Comparison of ENCODE assay signal across 8 cellular contexts in genomic region chr17:48241131-48241591, GRCh38.
DNase-seq lines count a peak whose midpoint lies in the region; ATAC-seq and TF ChIP-seq lines count a peak whose summit lies in the region.

No MANE protein-coding gene starts in this region.

- peaks cover 9 to 33% of the 10 kb centered on the region in 2 donors for H3K4me1 ChIP-seq in naive thymus-derived CD4-positive, alpha-beta T cell (ENCODE audit: control insufficient read depth in 2 of 2, insufficient read depth in 2 of 2, low read length in 2 of 2)

- H3K27ac Mint-ChIP-seq in MCF 10A (ENCODE audit: low read depth, unreplicated experiment) = no peak overlapping the region
- H3K27ac Mint-ChIP-seq in naive thymus-derived CD4-positive, alpha-beta T cell = peak overlapping the region in 8 of 9 donors; percentile 1 to 58 (median 34)

- no peak for TF ChIP-seq CTCF in MCF 10A (IDR thresholded peaks at IDR 0.05; ENCODE audit: unreplicated experiment)

- H3K36me3 ChIP-seq in naive thymus-derived CD4-positive, alpha-beta T cell (ENCODE audit: control insufficient read depth in 2 of 3, insufficient read depth in 3 of 3, low read length in 3 of 3) = no peaks in the 10 kb centered on the region

- no peaks in the 10 kb centered on the region for H3K27me3 ChIP-seq in naive thymus-derived CD4-positive, alpha-beta T cell (ENCODE audit: control insufficient read depth in 2 of 2, insufficient read depth in 2 of 2, low read length in 2 of 2)

- no peaks in the 10 kb centered on the region for H3K9me3 Mint-ChIP-seq in MCF 10A (ENCODE audit: unreplicated experiment)
- peaks cover 0 to 1% (median 0%) of the 10 kb centered on the region in 11 donors for H3K9me3 Mint-ChIP-seq in naive thymus-derived CD4-positive, alpha-beta T cell

- H3K27ac ChIP-seq in naive thymus-derived CD4-positive, alpha-beta T cell (ENCODE audit: low read depth, low read length) = no peak overlapping the region

- H3K36me3 Mint-ChIP-seq in MCF 10A (ENCODE audit: insufficient read depth, unreplicated experiment) = no peaks in the 10 kb centered on the region
- H3K36me3 Mint-ChIP-seq in naive thymus-derived CD4-positive, alpha-beta T cell = peaks cover 2 to 32% (median 5%) of the 10 kb centered on the region in 5 donors

- H3K9me3 ChIP-seq in naive thymus-derived CD4-positive, alpha-beta T cell (ENCODE audit: control insufficient read depth in 2 of 3, low read length in 3 of 3) = no peaks in the 10 kb centered on the region

- DNase-seq in A172 (ENCODE audit: low spot score) = peak; percentile 83
- DNase-seq in NCI-H69 (lab: John Stamatoyannopoulos, UW) = peak; percentile 99
- peak; percentile 65 for DNase-seq in MCF 10A (ENCODE audit: unreplicated experiment)
- no peak for DNase-seq in naive thymus-derived CD4-positive, alpha-beta T cell
- no peak for DNase-seq in Ammon's horn (ENCODE audit: low spot score)
- no peak for DNase-seq in GDM1 (lab: John Stamatoyannopoulos, UW)

- H3K4me3 ChIP-seq in naive thymus-derived CD4-positive, alpha-beta T cell (ENCODE audit: low read length) = no peak overlapping the region

- no peak overlapping the region for H3K4me3 Mint-ChIP-seq in MCF 10A (ENCODE audit: unreplicated experiment)
- H3K4me3 Mint-ChIP-seq in naive thymus-derived CD4-positive, alpha-beta T cell = peak overlapping the region in 4 of 10 donors; percentile 2 to 41 (median 6)

- CTCF ChIA-PET in MCF 10A (lab: Yijun Ruan, JAX) = interaction anchor here (0.6 to 1.4 kb wide), 2 partner anchors 21 to 82 kb away, joined by 3 to 5 read pairs; no protein-coding TSS in a partner anchor
- CTCF ChIA-PET in naive thymus-derived CD4-positive, alpha-beta T cell (lab: Charles Lee) = interaction anchor here (0.6 kb wide), 1 partner anchor 18 kb away, joined by 3 read pairs; no protein-coding TSS in a partner anchor

- H3K4me1 Mint-ChIP-seq in MCF 10A (ENCODE audit: insufficient read depth, unreplicated experiment) = peaks cover 13% of the 10 kb centered on the region
- H3K4me1 Mint-ChIP-seq in naive thymus-derived CD4-positive, alpha-beta T cell = peaks cover 55 to 97% (median 89%) of the 10 kb centered on the region in 7 donors

- peak; percentile 84 for ATAC-seq in GM18498 (IDR thresholded peaks at IDR 0.05; ENCODE audit: unreplicated experiment)
- peak; percentile 95 for ATAC-seq in HG02759 (IDR thresholded peaks at IDR 0.05; ENCODE audit: unreplicated experiment)
- ATAC-seq in naive thymus-derived CD4-positive, alpha-beta T cell = peak; percentile 83

- intact Hi-C loops in MCF 10A (cut with micrococcal nuclease) = no loop called here
- intact Hi-C loops in naive thymus-derived CD4-positive, alpha-beta T cell (cut with micrococcal nuclease) = no loop called here

- POLR2A ChIA-PET in MCF 10A (lab: Yijun Ruan, JAX) = no interaction called here
- POLR2A ChIA-PET in naive thymus-derived CD4-positive, alpha-beta T cell (lab: Charles Lee) = no interaction called here

- no peaks in the 10 kb centered on the region for H3K27me3 Mint-ChIP-seq in MCF 10A (ENCODE audit: insufficient read depth, unreplicated experiment)
- H3K27me3 Mint-ChIP-seq in naive thymus-derived CD4-positive, alpha-beta T cell = no peaks in the 10 kb centered on the region

- BruUV-seq in MCF 10A (replicated peaks; lab: Mats Ljungman, UMichigan) = no TSS peak

Comparison
In these comparisons a context has a peak if more than half of its experiments do, and no peak if none do; other contexts are left out.
1. DNase-seq: peak in A172 (single experiment), NCI-H69 (single experiment) and MCF 10A (single experiment); none in naive thymus-derived CD4-positive, alpha-beta T cell (0 of 9), Ammon's horn (single experiment) and GDM1 (single experiment).
2. Peak in every context shown above with its lines, with median percentiles within 50 percentile points of each other: ATAC-seq.